In genomic region chr1:206174182-206174868, GRCh38 we compare ENCODE assay signal across 13 cellular contexts. TPM values are rescaled to one million over a fixed set of nuclear protein-coding genes. Genes with fewer than 3 reads are reported as not detected.
DNase-seq lines count a peak whose midpoint lies in the region; ATAC-seq, FAIRE-seq and TF ChIP-seq lines count a peak whose summit lies in the region.
"Not testable (repeated sequence)": the region's sequence is repeated elsewhere in the genome, so short reads cannot be mapped to it uniquely, and the experiment has no call there.
"Had no signal": no experiment of that assay in that cellular context is flagged by ENCODE, and none has a peak within 500 bp of the region (broad histone marks: within the 10 kb centered on the region; RNA-seq: fewer than 3 reads in every experiment).

No MANE protein-coding gene starts in this region.

- CTCF ChIA-PET in A549 (lab: Yijun Ruan, JAX) = interaction anchor here (1.2 kb wide), 1 partner anchor 144 kb away, joined by 3 read pairs; no protein-coding TSS in a partner anchor

- DNase-seq in A549 (ENCODE audit: low read depth in 1 of 2, low spot score in 1 of 2) = peak in 1 of 2 experiments; percentile 23
- peak; percentile 42 for DNase-seq in GM23248
- DNase-seq in NCI-H1694 (lab: John Stamatoyannopoulos, UW) = peak; percentile 17
- peak; percentile 38 for DNase-seq in SK-MEL-5 (ENCODE audit: low read depth, low spot score)
- peak; percentile 27 to 33 for DNase-seq in cardiac fibroblast (ENCODE audit: low read depth in 2 of 2)
- peak in 1 of 2 donors; percentile 39 for DNase-seq in foreskin fibroblast
- not testable (repeated sequence) for DNase-seq in left colon

- H3K4me3 ChIP-seq in A549; GM23248; cardiac fibroblast (replicated peaks in 1 of 2; ENCODE audit: low read depth in 2 of 2, low read length in 2 of 2); foreskin fibroblast (ENCODE audit: low read depth in 1 of 2, low read length in 2 of 2); parathyroid adenoma (ENCODE audit: low read depth, low read length): not testable (repeated sequence)

- H2AFZ ChIP-seq in GM23248, parathyroid adenoma: not testable (repeated sequence)

- not testable (repeated sequence) for H3K9me3 ChIP-seq in A549; GM23248 (ENCODE audit: low read depth); parathyroid adenoma (ENCODE audit: control insufficient read depth, low read length)

- H3K4me1 ChIP-seq in A549, parathyroid adenoma: not testable (repeated sequence)
- H3K4me1 ChIP-seq in GM23248 (ENCODE audit: insufficient read depth) = peaks cover 14% of the 10 kb centered on the region; the same call in 1 of the 2 replicates

- peak in 1 of 2 experiments; percentile 30; a peak in 1 of 5 replicates for TF ChIP-seq RAD21 in A549 (conservative IDR thresholded peaks at IDR 0.05 in 1 of 2, IDR thresholded peaks at IDR 0.05 in 1 of 2)

- not testable (repeated sequence) for FAIRE-seq in A549 (lab: Jason Lieb, UNC)

- H3K9ac ChIP-seq in GM23248, parathyroid adenoma: not testable (repeated sequence)

- POLR2A ChIA-PET in A549 (lab: Yijun Ruan, JAX) = not testable (repeated sequence)

- not testable (repeated sequence) for H3K27me3 ChIP-seq in GM23248 (replicated peaks; ENCODE audit: insufficient read depth); parathyroid adenoma (ENCODE audit: control insufficient read depth, insufficient read depth, low read length)

- TF ChIP-seq POLR2A in A549 (IDR thresholded peaks at IDR 0.05; ENCODE audit: low read length) = not testable (repeated sequence)

- not testable (repeated sequence) for H3K27ac ChIP-seq in A549, parathyroid adenoma
- peak overlapping the region; percentile 43; the same call in 1 of the 2 replicates for H3K27ac ChIP-seq in GM23248

- ATAC-seq in A549 (peak; percentile 63 to 80; a peak in 4 of 6 replicates), left colon (peak; percentile 63)

- intact Hi-C loops in left colon (cut with DNase I, micrococcal nuclease) = not testable (repeated sequence)

- WGBS in A549 (ENCODE audit: missing lambda C conversion rate) = 76% methylated on average over 5 of the region's 7 CpGs
- 17 to 24% methylated on average over 7 of the region's 7 CpGs for whole genome bisulfite sequencing in GM23248 (ENCODE audit: low coverage in 1 of 2, low lambda C conversion rate in 2 of 2, missing lambda C conversion rate in 2 of 2), 2 experiments

- not testable (repeated sequence) for TF ChIP-seq EP300 in A549 (IDR thresholded peaks at IDR 0.05)

- H3K79me2 ChIP-seq in GM23248 (ENCODE audit: insufficient read depth); parathyroid adenoma: not testable (repeated sequence)

- peak; percentile 24; the same call in 1 of the 3 replicates for TF ChIP-seq CTCF in A549 (IDR thresholded peaks at IDR 0.05)
- not testable (repeated sequence) for TF ChIP-seq CTCF in cardiac fibroblast (IDR thresholded peaks at IDR 0.05; ENCODE audit: low read depth, low read length)
- peak; percentile 5 for TF ChIP-seq CTCF in foreskin fibroblast (IDR thresholded peaks at IDR 0.05; ENCODE audit: low read depth, low read length)
- peak; percentile 12 for TF ChIP-seq CTCF in parathyroid adenoma (IDR thresholded peaks at IDR 0.05)

- H3K9me2 ChIP-seq in GM23248 (ENCODE audit: insufficient read depth) = not testable (repeated sequence)

- H4K20me1 ChIP-seq in GM23248 (ENCODE audit: insufficient read depth) = not testable (repeated sequence)

- peaks cover 11% of the 10 kb centered on the region; the same call in 1 of the 2 replicates for H3F3A ChIP-seq in GM23248 (ENCODE audit: insufficient read depth)

- in situ Hi-C loops in GM23248 (cut with MboI); SK-MEL-5 (cut with HindIII; ENCODE audit: low pct_unique_long_range_greater_than_20kb, low sequenced_read_pairs): not testable (repeated sequence)

- H3K36me3 ChIP-seq in GM23248 (ENCODE audit: low read depth); parathyroid adenoma (ENCODE audit: control insufficient read depth, insufficient read depth, low read length): not testable (repeated sequence)

- H3K4me2 ChIP-seq in A549; parathyroid adenoma (ENCODE audit: low read length): not testable (repeated sequence)
- H3K4me2 ChIP-seq in GM23248 (ENCODE audit: unreplicated experiment) = peak overlapping the region; percentile 8

RNA-seq across cellular contexts. Expression of gene FAM72A, which starts 28.3 kb away (rescaled TPM):
- polyA plus RNA-seq in A549 (2011; rRNA removed) (16.8 and 17.5 TPM in 2 replicates), A549 (2017; fragmentation: RNase III; extraction: RNeasy Plus Mini Kit Qiagen cat#74134 plus additional on column Dnase treatment) (18.7 to 20.0 TPM (median 18.8 TPM) in 3 replicates), GM23248 (2016; fragmentation: Nextera tagmentation; extraction: Ambion mirVana) (3.1 and 4.3 TPM in 2 replicates)
- polyA plus RNA-seq in A549 (2012; cell fraction: cytosol; rRNA removed) = 11.6 and 12.1 TPM in 2 replicates
- polyA plus RNA-seq in A549 (2012; cell fraction: nucleus; rRNA removed) = 6.1 and 9.2 TPM in 2 replicates
- 6.7 and 7.9 TPM in 2 replicates for polyA minus RNA-seq in A549 (2011; rRNA and poly(A)+ RNA removed)
- 2.5 TPM in 1 of 2 replicates, not detected in the other for total RNA-seq in GM23248 (2014; rRNA removed; shearing (Covaris generic))
- total RNA-seq in SK-MEL-5 (2014; rRNA removed; shearing (Covaris generic)) = 3.7 and 6.4 TPM in 2 replicates
- polyA plus RNA-seq in SK-MEL-5 (2015; cell fraction: cytosol; rRNA removed) = 11.0 and 11.2 TPM in 2 replicates
- polyA plus RNA-seq in SK-MEL-5 (2015; cell fraction: nucleus; rRNA removed) = 12.2 and 18.5 TPM in 2 replicates
- total RNA-seq in left colon = 1 to 10 TPM; 1.9 to 2.5 TPM

RNA-seq across cellular contexts. Expression of gene SRGAP2, which starts 29.0 kb away (rescaled TPM):
- 12.3 and 18.7 TPM in 2 replicates for polyA plus RNA-seq in A549 (2011; rRNA removed)
- 5.7 and 7.8 TPM in 2 replicates for polyA plus RNA-seq in A549 (2012; cell fraction: cytosol; rRNA removed)
- 19.1 and 31.0 TPM in 2 replicates for polyA plus RNA-seq in A549 (2012; cell fraction: nucleus; rRNA removed)
- 16.5 to 20.1 TPM (median 19.6 TPM) in 3 replicates for polyA plus RNA-seq in A549 (2017; fragmentation: RNase III; extraction: RNeasy Plus Mini Kit Qiagen cat#74134 plus additional on column Dnase treatment)
- polyA minus RNA-seq in A549 (2011; rRNA and poly(A)+ RNA removed) = 28.7 and 43.6 TPM in 2 replicates
- 51.1 and 55.3 TPM in 2 replicates for total RNA-seq in GM23248 (2014; rRNA removed; shearing (Covaris generic))
- polyA plus RNA-seq in GM23248 (2016; fragmentation: Nextera tagmentation; extraction: Ambion mirVana) = 35.8 and 42.3 TPM in 2 replicates
- total RNA-seq in SK-MEL-5 (2014; rRNA removed; shearing (Covaris generic)) = 38.9 and 55.3 TPM in 2 replicates
- polyA plus RNA-seq in SK-MEL-5 (2015; cell fraction: cytosol; rRNA removed) = 65.2 and 74.5 TPM in 2 replicates
- polyA plus RNA-seq in SK-MEL-5 (2015; cell fraction: nucleus; rRNA removed) = 137 and 170 TPM in 2 replicates
- total RNA-seq in left colon = 10 to 100 TPM; 13.1 to 15.0 TPM

RNA-seq across cellular contexts. Expression of gene AVPR1B, which starts 57.1 kb away (rescaled TPM):
- polyA plus RNA-seq in A549 (2011; rRNA removed) (not detected in 2 replicates), A549 (2017; fragmentation: RNase III; extraction: RNeasy Plus Mini Kit Qiagen cat#74134 plus additional on column Dnase treatment) (not detected in 3 replicates), GM23248 (2016; fragmentation: Nextera tagmentation; extraction: Ambion mirVana) (not detected in 2 replicates)
- polyA plus RNA-seq in A549 (2012; cell fraction: cytosol; rRNA removed) = not detected in 2 replicates
- not detected in 2 replicates for polyA plus RNA-seq in A549 (2012; cell fraction: nucleus; rRNA removed)
- not detected in 2 replicates for polyA minus RNA-seq in A549 (2011; rRNA and poly(A)+ RNA removed)
- not detected in 2 replicates for total RNA-seq in GM23248 (2014; rRNA removed; shearing (Covaris generic))
- not detected in 2 replicates for total RNA-seq in SK-MEL-5 (2014; rRNA removed; shearing (Covaris generic))
- not detected in 2 replicates for polyA plus RNA-seq in SK-MEL-5 (2015; cell fraction: cytosol; rRNA removed)
- polyA plus RNA-seq in SK-MEL-5 (2015; cell fraction: nucleus; rRNA removed) = not detected in 2 replicates
- under 1 TPM; 0.61 to 0.89 TPM for total RNA-seq in left colon
- total RNA-seq: A172; activated T-cell treated with anti-CD3 and anti-CD28 coated beads, Interleukin-2, amount 50 U/mL, for 4 hours; esophagus mucosa; pulmonary artery endothelial cell; subcutaneous adipose tissue had no signal
